ENCODE assay signal across 10 cellular contexts in the genomic region with DNA sequence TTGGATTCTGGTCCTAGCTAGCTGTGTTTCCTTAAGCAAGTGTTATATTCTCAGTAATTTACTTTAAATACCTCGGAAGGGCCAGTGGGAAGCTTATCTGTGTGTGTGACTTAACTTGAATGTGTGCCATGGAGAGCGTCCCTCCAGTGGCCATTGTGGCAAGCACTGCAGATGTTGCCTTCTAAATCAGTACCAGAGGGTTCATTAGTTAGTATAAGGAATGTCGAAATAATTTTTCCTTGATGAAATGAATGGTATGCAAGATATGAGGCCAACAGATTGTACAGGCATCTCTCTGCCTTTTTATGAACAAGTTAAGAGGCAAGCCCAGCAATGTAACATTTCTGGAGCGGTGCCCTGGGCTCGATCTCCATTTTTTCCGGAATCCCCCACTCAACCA. TPM values are rescaled to one million over a fixed set of nuclear protein-coding genes. Genes with fewer than 3 reads are reported as not detected.
DNase-seq lines count a peak whose midpoint lies in the region; ATAC-seq and TF ChIP-seq lines count a peak whose summit lies in the region.
"Had no signal": no experiment of that assay in that cellular context is flagged by ENCODE, and none has a peak within 500 bp of the region (broad histone marks: within the 10 kb centered on the region; RNA-seq: fewer than 3 reads in every experiment).

No MANE protein-coding gene starts in this region.

- H3K4me1 Mint-ChIP-seq in stimulated activated naive B cell treated with anti-CD40 and anti-IgM and Interleukin-4, amounts not matched to agents 10 μg/mL and 1 μg/mL and 100 μg/mL, for 72 hours = no peaks in the 10 kb centered on the region

- in situ Hi-C loops in GM23248 (cut with MboI) = no loop called here

- H3K9ac ChIP-seq in GM23248 = no peak overlapping the region

- H3K9me3 Mint-ChIP-seq in stimulated activated naive B cell treated with anti-CD40 and anti-IgM and Interleukin-4, amounts not matched to agents 10 μg/mL and 1 μg/mL and 100 μg/mL, for 72 hours = no peaks in the 10 kb centered on the region

- TF ChIP-seq CTCF in adrenal gland (IDR thresholded peaks at IDR 0.05) (peak in 4 of 6 experiments; percentile 28 to 43 (median 38)), heart right ventricle (IDR thresholded peaks at IDR 0.05) (peak in 4 of 9 donors; percentile 15 to 28 (median 24)), retinal pigment epithelial cell (conservative IDR thresholded peaks at IDR 0.05; ENCODE audit: low read depth, low read length) (peak; percentile 56)

- H2AFZ ChIP-seq in GM23248 = peak overlapping the region; percentile 37

- H3K36me3 ChIP-seq in GM23248 (ENCODE audit: low read depth) = no peaks in the 10 kb centered on the region
- no peaks in the 10 kb centered on the region for H3K36me3 ChIP-seq in adrenal gland (replicated peaks in 1 of 2)
- H3K36me3 ChIP-seq in heart right ventricle = no peaks in the 10 kb centered on the region

- 14 to 18% methylated on average over 6 of the region's 6 CpGs for WGBS in GM23248 (ENCODE audit: low coverage in 1 of 2, low lambda C conversion rate in 2 of 2, missing lambda C conversion rate in 2 of 2), 2 experiments
- WGBS in adrenal gland, 4 donors = 51 to 64% (median 58%) methylated on average over 6 of the region's 6 CpGs
- 24 to 37% methylated on average over 6 of the region's 6 CpGs for WGBS in heart right ventricle, 2 donors

- H3K79me2 ChIP-seq in GM23248 (ENCODE audit: insufficient read depth) = no peaks in the 10 kb centered on the region

- H3F3A ChIP-seq in GM23248 (ENCODE audit: insufficient read depth) = no peaks in the 10 kb centered on the region

- H3K4me1 ChIP-seq in GM23248 (ENCODE audit: insufficient read depth) (peaks cover 11% of the 10 kb centered on the region), adrenal gland (replicated peaks in 1 of 2) (no peaks in the 10 kb centered on the region), heart right ventricle (peaks cover 0 to 11% (median 6%) of the 10 kb centered on the region in 9 donors)

- H3K9me2 ChIP-seq in GM23248 (ENCODE audit: insufficient read depth) = no peaks in the 10 kb centered on the region

- H3K36me3 Mint-ChIP-seq in stimulated activated naive B cell treated with anti-CD40 and anti-IgM and Interleukin-4, amounts not matched to agents 10 μg/mL and 1 μg/mL and 100 μg/mL, for 72 hours = no peaks in the 10 kb centered on the region

- H3K27me3 ChIP-seq in GM23248 (replicated peaks; ENCODE audit: insufficient read depth) (no peaks in the 10 kb centered on the region), adrenal gland (no peaks in the 10 kb centered on the region), heart right ventricle (no peaks in the 10 kb centered on the region)

- intact Hi-C loops in adrenal gland (cut with DNase I) = no loop called here
- intact Hi-C loops in heart right ventricle (cut with DNase I) = no loop called here

- H3K27ac ChIP-seq in GM23248 (0 out of 2 replicates have a peak overlapping the region, but pooled peaks have one; percentile 9), adrenal gland (no peak overlapping the region), heart right ventricle (no peak overlapping the region)
- H3K27ac ChIP-seq: HL-60 had no signal

- no peaks in the 10 kb centered on the region for H4K20me1 ChIP-seq in GM23248 (ENCODE audit: insufficient read depth)

- TF ChIP-seq POLR2A in adrenal gland (IDR thresholded peaks at IDR 0.05) = no peak

- DNase-seq in GM23248 (peak; percentile 68), adrenal gland (peak in 6 of 7 donors; percentile 32 to 69 (median 52)), heart right ventricle (no peak), retinal pigment epithelial cell (ENCODE audit: low read depth) (peak; percentile 73), NK-92 (lab: John Stamatoyannopoulos, UW; ENCODE audit: unreplicated experiment) (no peak), NCI-H2196 treated with DMSO at 0.1 percent for 48 hours (lab: John Stamatoyannopoulos, UW; ENCODE audit: unreplicated experiment) (no peak)
- no peak for DNase-seq in stimulated activated naive B cell treated with anti-CD40 and anti-IgM and Interleukin-4, amounts not matched to agents 10 μg/mL and 1 μg/mL and 100 μg/mL, for 72 hours
- no peak for DNase-seq in central memory CD4-positive, alpha-beta T cell
- DNase-seq: NCI-H1436 treated with DMSO at 0.1 percent for 48 hours had no signal

- H3K9me3 ChIP-seq in GM23248 (ENCODE audit: low read depth) (no peaks in the 10 kb centered on the region), adrenal gland (replicated peaks in 1 of 3) (no peaks in the 10 kb centered on the region), heart right ventricle (no peaks in the 10 kb centered on the region)

- H3K27ac Mint-ChIP-seq in stimulated activated naive B cell treated with anti-CD40 and anti-IgM and Interleukin-4, amounts not matched to agents 10 μg/mL and 1 μg/mL and 100 μg/mL, for 72 hours = no peak overlapping the region

- H3K27me3 Mint-ChIP-seq in stimulated activated naive B cell treated with anti-CD40 and anti-IgM and Interleukin-4, amounts not matched to agents 10 μg/mL and 1 μg/mL and 100 μg/mL, for 72 hours = no peaks in the 10 kb centered on the region

- H3K4me3 Mint-ChIP-seq in stimulated activated naive B cell treated with anti-CD40 and anti-IgM and Interleukin-4, amounts not matched to agents 10 μg/mL and 1 μg/mL and 100 μg/mL, for 72 hours = no peak overlapping the region

- H3K4me2 ChIP-seq in GM23248 (ENCODE audit: unreplicated experiment) = peak overlapping the region; percentile 38

- peak in 6 of 8 donors; percentile 34 to 71 (median 59) for ATAC-seq in heart right ventricle
- no peak for ATAC-seq in stimulated activated naive B cell treated with anti-CD40 and anti-IgM and Interleukin-4, amounts not matched to agents 10 μg/mL and 1 μg/mL and 100 μg/mL, for 72 hours (replicated peaks)

- H3K4me3 ChIP-seq in GM23248 = 0 out of 2 replicates have a peak overlapping the region, but pooled peaks have one; percentile 3
- no peak overlapping the region for H3K4me3 ChIP-seq in adrenal gland
- no peak overlapping the region for H3K4me3 ChIP-seq in heart right ventricle
- H3K4me3 ChIP-seq in retinal pigment epithelial cell (ENCODE audit: low read length) = no peak overlapping the region

RNA-seq across cellular contexts. Expression of a gene that starts 52.0 kb away (rescaled TPM):
- 2.3 and 5.3 TPM in 2 replicates for total RNA-seq in GM23248 (2014; rRNA removed; shearing (Covaris generic))
- 6.3 and 6.5 TPM in 2 replicates for polyA plus RNA-seq in GM23248 (2016; fragmentation: Nextera tagmentation; extraction: Ambion mirVana)
- total RNA-seq in adrenal gland = 1 to 10 TPM; 4.2 to 8.6 (median 6.4) TPM
- 1 to 10 TPM; 1.9 to 9.2 (median 2.4) TPM for polyA plus RNA-seq in adrenal gland
- total RNA-seq in heart right ventricle = 1 to 10 TPM in 8 of 10 donors, under 1 TPM in 2; 0.59 to 1.4 (median 1.2) TPM
- polyA plus RNA-seq in heart right ventricle = 1 to 10 TPM in 1 of 2 donors, under 1 TPM in 1; 0.15 to 1.1 TPM

RNA-seq across cellular contexts. Expression of a gene that starts 52.5 kb away (rescaled TPM):
- total RNA-seq in GM23248 (2014; rRNA removed; shearing (Covaris generic)) = 121 and 124 TPM in 2 replicates
- polyA plus RNA-seq in GM23248 (2016; fragmentation: Nextera tagmentation; extraction: Ambion mirVana) = 52.0 and 52.2 TPM in 2 replicates
- 100 to 1,000 TPM in 6 of 8 donors, 10 to 100 TPM in 2; 78.1 to 242 (median 157) TPM for total RNA-seq in adrenal gland
- 100 to 1,000 TPM in 1 of 3 donors, 10 to 100 TPM in 2; 15.5 to 167 (median 23.7) TPM for polyA plus RNA-seq in adrenal gland
- 100 to 1,000 TPM; 152 to 247 (median 202) TPM for total RNA-seq in heart right ventricle
- 10 to 100 TPM; 15.6 to 25.3 TPM for polyA plus RNA-seq in heart right ventricle

Comparison
In these comparisons a context has a peak if more than half of its experiments do, and no peak if none do; other contexts are left out.
1. DNase-seq: peak in GM23248 (single experiment), adrenal gland (6 of 7) and retinal pigment epithelial cell (single experiment); none in heart right ventricle (0 of 2), stimulated activated naive B cell treated with anti-CD40 and anti-IgM and Interleukin-4, amounts not matched to agents 10 μg/mL and 1 μg/mL and 100 μg/mL, for 72 hours (single experiment), NK-92 (single experiment), central memory CD4-positive, alpha-beta T cell (single experiment) and NCI-H2196 treated with DMSO at 0.1 percent for 48 hours (single experiment).
2. ATAC-seq: peak in heart right ventricle (6 of 8); none in stimulated activated naive B cell treated with anti-CD40 and anti-IgM and Interleukin-4, amounts not matched to agents 10 μg/mL and 1 μg/mL and 100 μg/mL, for 72 hours (0 of 2).